ENCODE assay signal across 2 cellular contexts in the genomic region with DNA sequence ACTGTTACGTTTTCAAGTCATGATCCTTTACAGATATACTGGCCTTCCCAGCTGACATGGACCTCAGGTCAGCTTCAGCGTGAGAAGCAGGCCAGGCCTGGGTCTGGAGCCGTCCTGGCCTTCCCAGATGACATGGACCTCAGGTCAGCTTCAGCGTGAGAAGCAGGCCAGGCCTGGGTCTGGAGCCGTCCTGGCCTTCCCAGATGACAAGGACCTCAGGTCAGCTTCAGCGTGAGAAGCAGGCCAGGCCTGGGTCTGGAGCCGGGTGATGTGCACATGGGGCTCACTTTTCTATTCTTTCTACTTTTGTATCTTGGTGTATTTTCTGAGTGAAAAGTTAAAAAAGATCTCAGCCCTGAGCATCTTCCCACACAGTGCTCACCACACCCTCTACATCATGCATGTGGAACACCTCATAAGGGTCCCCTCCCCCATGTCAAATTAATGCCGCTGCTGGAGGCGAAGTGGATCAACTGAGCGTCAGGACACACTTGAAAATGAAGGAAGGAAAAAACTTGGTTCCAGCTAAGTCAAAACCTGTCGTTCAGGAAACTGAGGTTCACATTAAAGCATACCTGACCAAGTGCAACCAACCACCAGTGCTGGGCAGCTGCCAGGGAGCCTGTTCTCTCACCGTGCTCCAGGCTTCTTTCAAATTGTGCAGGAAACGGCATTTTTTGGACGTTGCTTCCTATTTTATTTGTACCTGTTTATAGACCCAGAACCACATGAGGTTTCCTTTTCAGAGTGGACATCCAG.
TF ChIP-seq lines count a peak whose summit lies in the region.

No MANE protein-coding gene starts in this region.

TF ChIP-seq in K562, 482 proteins besides CTCF, POLR2A, EP300 and RAD21:
- TF ChIP-seq HNRNPK (IDR thresholded peaks at IDR 0.05; ENCODE audit: low read depth, low read length, poor library complexity, severe bottlenecking) (no peak), ZC3H4 (CRISPR knock-in tag; IDR thresholded peaks at IDR 0.05; ENCODE audit: borderline replicate concordance) (no peak), ILK (tag; IDR thresholded peaks at IDR 0.05; ENCODE audit: borderline replicate concordance, low read depth) (no peak), BCOR (IDR thresholded peaks at IDR 0.05) (no peak)

TF ChIP-seq in HepG2, 621 proteins besides CTCF, POLR2A, EP300 and RAD21:
- TF ChIP-seq ZNF282 (IDR thresholded peaks at IDR 0.05; ENCODE audit: partially characterized antibody) (no peak), NAIF1 (CRISPR knock-in tag; IDR thresholded peaks at IDR 0.05; ENCODE audit: borderline replicate concordance) (no peak), ZFP90 (CRISPR knock-in tag; IDR thresholded peaks at IDR 0.05; ENCODE audit: borderline replicate concordance) (no peak), PHF5A (CRISPR knock-in tag; IDR thresholded peaks at IDR 0.05; ENCODE audit: low read depth, unreplicated experiment) (no peak), TARDBP (CRISPR knock-in tag; IDR thresholded peaks at IDR 0.05) (no peak), ZKSCAN8 (CRISPR knock-in tag; IDR thresholded peaks at IDR 0.05; ENCODE audit: borderline replicate concordance) (no peak), ZNF430 (CRISPR knock-in tag; IDR thresholded peaks at IDR 0.05) (no peak), MEIS1 (CRISPR knock-in tag; IDR thresholded peaks at IDR 0.05; ENCODE audit: borderline replicate concordance) (no peak), SMC3 (IDR thresholded peaks at IDR 0.05; ENCODE audit: low read length) (no peak), IRF2 (CRISPR knock-in tag; IDR thresholded peaks at IDR 0.05) (no peak)
